In the genomic region with DNA sequence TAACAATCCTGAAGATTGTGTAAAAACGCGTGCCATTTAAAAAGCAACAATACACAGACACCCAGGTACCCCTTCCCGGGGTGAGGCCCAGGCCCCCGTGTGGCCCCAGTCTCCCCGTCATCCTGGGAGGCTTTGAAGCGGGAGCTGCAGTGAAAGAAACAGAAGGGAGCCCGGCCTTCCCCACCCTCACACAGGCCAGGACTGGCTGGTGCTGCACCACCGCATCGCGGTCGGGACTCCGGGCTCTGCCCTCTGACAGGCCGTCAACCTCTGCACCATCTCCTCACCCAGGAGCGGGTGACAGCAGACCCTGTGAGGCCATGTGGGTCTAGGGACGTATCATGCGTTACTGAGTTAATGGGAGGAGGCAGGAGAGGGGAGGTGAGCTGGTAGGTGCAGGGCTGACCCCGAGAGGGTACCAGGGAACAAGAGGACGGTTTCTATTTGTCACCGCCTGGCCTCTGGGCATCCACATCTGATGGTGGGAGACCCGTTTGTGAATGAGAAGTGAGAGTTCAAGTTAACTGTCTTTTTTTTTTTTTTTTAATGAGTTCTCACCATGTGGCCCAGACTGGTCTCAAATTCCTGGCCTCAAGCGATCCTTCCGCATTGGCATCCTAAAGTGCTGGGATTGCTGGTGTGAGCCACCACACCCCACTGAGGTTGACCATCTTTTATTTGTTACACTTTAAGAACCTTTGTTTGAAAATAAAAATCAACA, we compare ENCODE assay signal across 20 cellular contexts. TPM values are rescaled to one million over a fixed set of nuclear protein-coding genes. Genes with fewer than 3 reads are reported as not detected.
DNase-seq lines count a peak whose midpoint lies in the region; ATAC-seq, FAIRE-seq and TF ChIP-seq lines count a peak whose summit lies in the region.
"Had no signal": no experiment of that assay in that cellular context is flagged by ENCODE, and none has a peak within 500 bp of the region (broad histone marks: within the 10 kb centered on the region; RNA-seq: fewer than 3 reads in every experiment).

No MANE protein-coding gene starts in this region.

- no TSS peak for BruUV-seq in K562 (replicated peaks; lab: Mats Ljungman, UMichigan)

- POLR2A ChIA-PET in K562 (lab: Yijun Ruan, JAX): interaction anchor here (1.4 kb wide), 1 partner anchor 23 kb away, joined by 5 read pairs; no protein-coding TSS in a partner anchor

- no peaks in the 10 kb centered on the region for H3K9me1 ChIP-seq in K562 (ENCODE audit: control insufficient read depth, insufficient read depth, low read length)

- no peak for TF ChIP-seq RAD21 in K562 (CRISPR knock-in tag; conservative IDR thresholded peaks at IDR 0.05 in 1 of 2, IDR thresholded peaks at IDR 0.05 in 1 of 2)

- no peak overlapping the region for H3K4me3 ChIP-seq in right atrium auricular region
- H3K4me3 ChIP-seq in K562: no peak overlapping the region
- H3K4me3 ChIP-seq: HAP-1 had no signal

- CTCF ChIA-PET in K562 (lab: Yijun Ruan, JAX; ENCODE audit: low intra/inter-chr PET ratio): no interaction called here

- 97% methylated on average over 14 of the region's 22 CpGs for WGBS in K562 (ENCODE audit: insufficient coverage, low coverage, missing lambda C conversion rate)

- no peak for TF ChIP-seq EP300 in K562 (IDR thresholded peaks at IDR 0.05; ENCODE audit: low read length)

- no peak for FAIRE-seq in K562 (lab: Jason Lieb, UNC)
- FAIRE-seq: D721Med had no signal

- H3K27me3 ChIP-seq in right atrium auricular region (no peaks in the 10 kb centered on the region), K562 (ENCODE audit: control insufficient read depth in 2 of 2, insufficient read depth in 2 of 2, low read length in 2 of 2) (no peaks in the 10 kb centered on the region)

- H3K4me1 ChIP-seq in right atrium auricular region: no peaks in the 10 kb centered on the region
- peaks cover 0 to 3% of the 10 kb centered on the region in 2 experiments; a peak in 1 of 5 replicates for H3K4me1 ChIP-seq in K562 (replicated peaks in 1 of 2; ENCODE audit: control insufficient read depth in 2 of 2, insufficient read depth in 2 of 2, low read length in 2 of 2)
- H3K4me1 ChIP-seq: HAP-1 had no signal

- no peak for TF ChIP-seq CTCF in right atrium auricular region (IDR thresholded peaks at IDR 0.05)
- no peak for TF ChIP-seq CTCF in K562 (IDR thresholded peaks at IDR 0.05 in 2 of 3, conservative IDR thresholded peaks at IDR 0.05 in 1 of 3; ENCODE audit: insufficient read depth in 2 of 3, low read depth in 1 of 3, low read length in 3 of 3)

- H3K79me2 ChIP-seq in K562 (ENCODE audit: control insufficient read depth, insufficient read depth, low read length): no peaks in the 10 kb centered on the region

- H3K9ac ChIP-seq in K562 (ENCODE audit: insufficient read depth in 1 of 2, low read depth in 2 of 2, low read length in 2 of 2): no peak overlapping the region

- in situ Hi-C loops in K562 (cut with MboI): no loop called here

- intact Hi-C loops in cardiac septum (cut with DNase I): no loop called here
- intact Hi-C loops in K562 (cut with micrococcal nuclease): no loop called here
- intact Hi-C loops in posterior vena cava (cut with DNase I): no loop called here

- no peaks in the 10 kb centered on the region for H4K20me1 ChIP-seq in K562 (replicated peaks; ENCODE audit: control insufficient read depth, insufficient read depth, low read length)

- ATAC-seq in K562: no peak
- ATAC-seq in GM18868 (IDR thresholded peaks at IDR 0.05; ENCODE audit: unreplicated experiment): no peak
- ATAC-seq: CD8-positive, alpha-beta T cell had no signal

- no peak for TF ChIP-seq POLR2A in K562 (conservative IDR thresholded peaks at IDR 0.05)

- no peak overlapping the region for H2AFZ ChIP-seq in K562 (ENCODE audit: low read depth, low read length)

- H3K4me2 ChIP-seq in K562 (ENCODE audit: insufficient read depth, low read length): no peak overlapping the region

- peaks cover 79% of the 10 kb centered on the region for H3K36me3 ChIP-seq in right atrium auricular region
- peaks cover 82% of the 10 kb centered on the region; the same call in 2 of the 3 replicates for H3K36me3 ChIP-seq in K562 (ENCODE audit: control insufficient read depth, insufficient read depth, low read length)

- DNase-seq in cardiac septum (ENCODE audit: low spot score) (peak; percentile 36), right atrium auricular region (ENCODE audit: low spot score) (no peak), K562 (ENCODE audit: extremely low read depth in 1 of 4, low spot score in 3 of 4) (no peak), iPS-NIHi7 (ENCODE audit: extremely low spot score) (peak; percentile 33), posterior vena cava (ENCODE audit: low spot score) (peak; percentile 54), foreskin melanocyte (no peak)
- DNase-seq in activated CD4-positive, alpha-beta T cell treated with anti-CD3 and anti-CD28 coated beads, Interleukin-2, amount 50 U/mL, for 48 hours: no peak
- DNase-seq: CD8-positive, alpha-beta T cell; COR-L47; DMS153; DMS79 treated with DMSO at 0.1 percent for 48 hours; GF-D8; GOT3 had no signal

- H3K27ac ChIP-seq in right atrium auricular region (no peak overlapping the region), K562 (ENCODE audit: extremely low read depth, low read depth, low read length) (no peak overlapping the region)
- H3K27ac ChIP-seq: 22Rv1 had no signal

- H3K9me3 ChIP-seq in right atrium auricular region (no peaks in the 10 kb centered on the region), K562 (replicated peaks; ENCODE audit: control insufficient read depth, insufficient read depth, low read depth, low read length) (peaks cover 2% of the 10 kb centered on the region; the same call in 1 of the 2 replicates)
- H3K9me3 ChIP-seq: HAP-1 had no signal

RNA-seq across cellular contexts. Expression of gene PIGG, which starts 27.3 kb away (rescaled TPM):
- total RNA-seq in cardiac septum (22.4 TPM), right atrium auricular region (10 to 100 TPM; 14.8 to 25.3 TPM), K562 (2014; rRNA removed) (24.7 and 31.1 TPM in 2 replicates), K562 (2014; rRNA removed; fragmentation: Illumina TruSeq; extraction: Trizol) (18.1 and 18.3 TPM in 2 replicates), K562 (2015; rRNA removed; fragmentation: Illumina TruSeq; extraction: Trizol) (18.0 and 19.7 TPM in 2 replicates), K562 (2021) (31.3 and 37.1 TPM in 2 replicates), posterior vena cava (10 to 100 TPM; 32.7 to 42.8 TPM)
- total RNA-seq in K562 (2011; cell fraction: chromatin; rRNA removed; ENCODE audit: low replicate concordance): 228 and 309 TPM in 2 replicates
- total RNA-seq in K562 (2011; cell fraction: nucleolus; rRNA removed): 191 and 194 TPM in 2 replicates
- total RNA-seq in K562 (2011; cell fraction: nucleoplasm; rRNA removed): 157 and 162 TPM in 2 replicates
- polyA plus RNA-seq in K562 (2011; rRNA removed) (47.3 and 48.3 TPM in 2 replicates), K562 (2014; fragmentation: Illumina TruSeq; extraction: Trizol) (18.5 and 21.5 TPM in 2 replicates), K562 (2014; fragmentation: Nextera tagmentation; extraction: Ambion mirVana) (10 to 100 TPM in 1 of 2 experiments, 1 to 10 TPM in 1; 6.4 to 10.8 TPM), K562 (2014; rRNA removed) (23.4 and 28.9 TPM in 2 replicates)
- polyA plus RNA-seq in K562 (2011; cell fraction: cytosol; rRNA removed): 30.5 and 31.5 TPM in 2 replicates
- 184 and 242 TPM in 2 replicates for polyA plus RNA-seq in K562 (2011; cell fraction: nucleus; rRNA removed)
- 24.9 and 34.6 TPM in 2 replicates for polyA plus RNA-seq in K562 (2012)
- 41.8 and 51.6 TPM in 2 replicates for polyA minus RNA-seq in K562 (2011; rRNA and poly(A)+ RNA removed)
- polyA minus RNA-seq in K562 (2011; cell fraction: cytosol; rRNA and poly(A)+ RNA removed): 17.5 and 22.9 TPM in 2 replicates
- 77.8 and 92.9 TPM in 2 replicates for polyA minus RNA-seq in K562 (2011; cell fraction: nucleus; rRNA and poly(A)+ RNA removed)

RNA-seq across cellular contexts. Expression of gene ZNF721, which starts 27.4 kb away (rescaled TPM):
- total RNA-seq in cardiac septum: 14.9 TPM
- 1 to 10 TPM; 7.3 to 8.2 TPM for total RNA-seq in right atrium auricular region
- 51.1 and 126 TPM in 2 replicates for total RNA-seq in K562 (2011; cell fraction: chromatin; rRNA removed; ENCODE audit: low replicate concordance)
- total RNA-seq in K562 (2011; cell fraction: nucleolus; rRNA removed): 39.9 and 49.0 TPM in 2 replicates
- total RNA-seq in K562 (2011; cell fraction: nucleoplasm; rRNA removed): 35.1 and 42.9 TPM in 2 replicates
- total RNA-seq in K562 (2014; rRNA removed): 25.7 and 54.6 TPM in 2 replicates
- total RNA-seq in K562 (2014; rRNA removed; fragmentation: Illumina TruSeq; extraction: Trizol): 39.3 and 44.6 TPM in 2 replicates
- total RNA-seq in K562 (2015; rRNA removed; fragmentation: Illumina TruSeq; extraction: Trizol): 27.4 and 29.9 TPM in 2 replicates
- 27.1 and 29.8 TPM in 2 replicates for total RNA-seq in K562 (2021)
- polyA plus RNA-seq in K562 (2011; rRNA removed): 30.6 and 32.8 TPM in 2 replicates
- 10.2 and 16.2 TPM in 2 replicates for polyA plus RNA-seq in K562 (2011; cell fraction: cytosol; rRNA removed)
- 22.9 and 26.9 TPM in 2 replicates for polyA plus RNA-seq in K562 (2011; cell fraction: nucleus; rRNA removed)
- 19.2 and 19.4 TPM in 2 replicates for polyA plus RNA-seq in K562 (2012)
- polyA plus RNA-seq in K562 (2014; fragmentation: Illumina TruSeq; extraction: Trizol): 29.0 and 33.0 TPM in 2 replicates
- polyA plus RNA-seq in K562 (2014; fragmentation: Nextera tagmentation; extraction: Ambion mirVana): 10 to 100 TPM; 27.8 to 32.2 TPM
- 33.1 and 36.3 TPM in 2 replicates for polyA plus RNA-seq in K562 (2014; rRNA removed)
- polyA minus RNA-seq in K562 (2011; rRNA and poly(A)+ RNA removed): 55.6 and 70.5 TPM in 2 replicates
- polyA minus RNA-seq in K562 (2011; cell fraction: cytosol; rRNA and poly(A)+ RNA removed): 16.1 and 31.8 TPM in 2 replicates
- polyA minus RNA-seq in K562 (2011; cell fraction: nucleus; rRNA and poly(A)+ RNA removed): 37.8 and 61.0 TPM in 2 replicates
- 10 to 100 TPM; 17.4 to 20.4 TPM for total RNA-seq in posterior vena cava

RNA-seq across cellular contexts. Expression of gene TMEM271, which starts 49.7 kb away (rescaled TPM):
- total RNA-seq in cardiac septum: not detected
- not detected for total RNA-seq in right atrium auricular region
- total RNA-seq in K562 (2011; cell fraction: chromatin; rRNA removed; ENCODE audit: low replicate concordance): not detected in 2 replicates
- not detected in 2 replicates for total RNA-seq in K562 (2011; cell fraction: nucleolus; rRNA removed)
- total RNA-seq in K562 (2011; cell fraction: nucleoplasm; rRNA removed): not detected in 2 replicates
- total RNA-seq in K562 (2014; rRNA removed): not detected in 2 replicates
- total RNA-seq in K562 (2014; rRNA removed; fragmentation: Illumina TruSeq; extraction: Trizol): not detected in 2 replicates
- not detected in 2 replicates for total RNA-seq in K562 (2015; rRNA removed; fragmentation: Illumina TruSeq; extraction: Trizol)
- not detected in 2 replicates for total RNA-seq in K562 (2021)
- not detected in 2 replicates for polyA plus RNA-seq in K562 (2011; rRNA removed)
- polyA plus RNA-seq in K562 (2011; cell fraction: cytosol; rRNA removed): not detected in 2 replicates
- polyA plus RNA-seq in K562 (2011; cell fraction: nucleus; rRNA removed): not detected in 2 replicates
- not detected in 2 replicates for polyA plus RNA-seq in K562 (2012)
- not detected in 2 replicates for polyA plus RNA-seq in K562 (2014; fragmentation: Illumina TruSeq; extraction: Trizol)
- not detected for polyA plus RNA-seq in K562 (2014; fragmentation: Nextera tagmentation; extraction: Ambion mirVana)
- not detected in 2 replicates for polyA plus RNA-seq in K562 (2014; rRNA removed)
- polyA minus RNA-seq in K562 (2011; rRNA and poly(A)+ RNA removed): not detected in 2 replicates
- polyA minus RNA-seq in K562 (2011; cell fraction: cytosol; rRNA and poly(A)+ RNA removed): not detected in 2 replicates
- not detected in 2 replicates for polyA minus RNA-seq in K562 (2011; cell fraction: nucleus; rRNA and poly(A)+ RNA removed)
- not detected for total RNA-seq in posterior vena cava
- total RNA-seq: CD8-positive, alpha-beta T cell; HT1080 had no signal
- polyA plus RNA-seq: BJ, CD14-positive monocyte had no signal

Comparison
In these comparisons a context has a peak if more than half of its experiments do, and no peak if none do; other contexts are left out.
1. DNase-seq: peak in cardiac septum (single experiment), iPS-NIHi7 (single experiment) and posterior vena cava (single experiment); none in right atrium auricular region (single experiment), K562 (0 of 4), foreskin melanocyte (single experiment) and activated CD4-positive, alpha-beta T cell treated with anti-CD3 and anti-CD28 coated beads, Interleukin-2, amount 50 U/mL, for 48 hours (0 of 2).